1 cellular context compared by ENCODE assay signal in genomic region chr15:58344164-58345070, GRCh38.
TF ChIP-seq lines count a peak whose summit lies in the region.

No MANE protein-coding gene starts in this region.

TF ChIP-seq in K562, 482 proteins besides CTCF, POLR2A, EP300 and RAD21 (continued from another document and continues in another):
- TF ChIP-seq, protein P1, sequence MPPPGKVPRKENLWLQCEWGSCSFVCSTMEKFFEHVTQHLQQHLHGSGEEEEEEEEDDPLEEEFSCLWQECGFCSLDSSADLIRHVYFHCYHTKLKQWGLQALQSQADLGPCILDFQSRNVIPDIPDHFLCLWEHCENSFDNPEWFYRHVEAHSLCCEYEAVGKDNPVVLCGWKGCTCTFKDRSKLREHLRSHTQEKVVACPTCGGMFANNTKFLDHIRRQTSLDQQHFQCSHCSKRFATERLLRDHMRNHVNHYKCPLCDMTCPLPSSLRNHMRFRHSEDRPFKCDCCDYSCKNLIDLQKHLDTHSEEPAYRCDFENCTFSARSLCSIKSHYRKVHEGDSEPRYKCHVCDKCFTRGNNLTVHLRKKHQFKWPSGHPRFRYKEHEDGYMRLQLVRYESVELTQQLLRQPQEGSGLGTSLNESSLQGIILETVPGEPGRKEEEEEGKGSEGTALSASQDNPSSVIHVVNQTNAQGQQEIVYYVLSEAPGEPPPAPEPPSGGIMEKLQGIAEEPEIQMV (tag; conservative IDR thresholded peaks at IDR 0.05; ENCODE audit: low read depth): no peak
- TF ChIP-seq IRF2 (CRISPR knock-in tag; IDR thresholded peaks at IDR 0.05) (no peak), CHCHD3 (CRISPR knock-in tag; IDR thresholded peaks at IDR 0.05) (no peak), GABPB1 (CRISPR knock-in tag; IDR thresholded peaks at IDR 0.05) (no peak), CBX8 (IDR thresholded peaks at IDR 0.05; ENCODE audit: borderline replicate concordance, extremely low read depth, low read depth, low read length, poor library complexity, severe bottlenecking) (no peak), ZNF586 (CRISPR knock-in tag; conservative IDR thresholded peaks at IDR 0.05) (no peak), DPF2 (IDR thresholded peaks at IDR 0.05) (peak; percentile 33; the same call in 1 of the 2 replicates), PHB (CRISPR knock-in tag; IDR thresholded peaks at IDR 0.05) (no peak), TFE3 (CRISPR knock-in tag; IDR thresholded peaks at IDR 0.05) (peak; percentile 90), SP2 (IDR thresholded peaks at IDR 0.05; ENCODE audit: extremely low read depth, low read depth, low read length, poor library complexity, severe bottlenecking) (no peak), CEBPB (tag; IDR thresholded peaks at IDR 0.05) (no peak), ZNF143 (CRISPR knock-in tag; IDR thresholded peaks at IDR 0.05) (no peak), NCOA4 (IDR thresholded peaks at IDR 0.05; ENCODE audit: partially characterized antibody) (no peak), RBM14 (IDR thresholded peaks at IDR 0.05; ENCODE audit: borderline replicate concordance, insufficient read depth, low read depth, low read length) (no peak), HMBOX1 (IDR thresholded peaks at IDR 0.05) (peak; percentile 98), PHTF2 (CRISPR knock-in tag; IDR thresholded peaks at IDR 0.05) (no peak), SPI1 (IDR thresholded peaks at IDR 0.05; ENCODE audit: borderline replicate concordance, low read depth, low read length) (peak; percentile 47; the same call in 1 of the 2 replicates), TBP (optimal IDR thresholded peaks at IDR 0.05; ENCODE audit: low read depth, low read length) (no peak), FOS (IDR thresholded peaks at IDR 0.05; ENCODE audit: extremely low read depth, insufficient read length) (no peak), PTTG1 (tag; IDR thresholded peaks at IDR 0.05; ENCODE audit: low read depth) (no peak), ZNF224 (CRISPR knock-in tag; IDR thresholded peaks at IDR 0.05) (no peak), SMAD4 (CRISPR knock-in tag; conservative IDR thresholded peaks at IDR 0.05) (peak; percentile 47; the same call in 1 of the 2 replicates), CREM (IDR thresholded peaks at IDR 0.05; ENCODE audit: low read depth) (no peak), RBFOX2 (IDR thresholded peaks at IDR 0.05; ENCODE audit: low read depth, low read length) (no peak), NEUROD1 (IDR thresholded peaks at IDR 0.05; ENCODE audit: borderline replicate concordance, low read depth, low read length, partially characterized antibody) (no peak), ARID1B (IDR thresholded peaks at IDR 0.05) (peak; percentile 60), ZNF609 (CRISPR knock-in tag; IDR thresholded peaks at IDR 0.05; ENCODE audit: borderline replicate concordance) (no peak), ZNF124 (CRISPR knock-in tag; IDR thresholded peaks at IDR 0.05) (no peak), MEF2A (IDR thresholded peaks at IDR 0.05; ENCODE audit: control insufficient read depth, low read depth, low read length) (no peak), ZNF354B (CRISPR knock-in tag; IDR thresholded peaks at IDR 0.05) (no peak), BACH1 (tag; IDR thresholded peaks at IDR 0.05) (peak; percentile 46; the same call in 1 of the 2 replicates), RCOR1 (IDR thresholded peaks at IDR 0.05; ENCODE audit: borderline replicate concordance in 1 of 2, low read depth in 2 of 2, low read length in 2 of 2) (no peak), ZFP36 (IDR thresholded peaks at IDR 0.05; ENCODE audit: low read depth, low read length, partially characterized antibody) (no peak), TOE1 (IDR thresholded peaks at IDR 0.05; ENCODE audit: borderline replicate concordance) (peak; percentile 78; the same call in 1 of the 2 replicates), TOE1 (CRISPR knock-in tag; IDR thresholded peaks at IDR 0.05; ENCODE audit: borderline replicate concordance, low read depth) (no peak), ZKSCAN8 (CRISPR knock-in tag; IDR thresholded peaks at IDR 0.05) (peak; percentile 78; the same call in 1 of the 2 replicates), UBTF (IDR thresholded peaks at IDR 0.05; ENCODE audit: borderline replicate concordance in 1 of 2, low read depth in 2 of 2, low read length in 2 of 2) (no peak), BRF2 (IDR thresholded peaks at IDR 0.05; ENCODE audit: borderline replicate concordance, insufficient read depth, insufficient read length) (no peak), PCBP2 (IDR thresholded peaks at IDR 0.05; ENCODE audit: low read depth, low read length, poor library complexity, severe bottlenecking) (no peak), GABPA (tag; conservative IDR thresholded peaks at IDR 0.05; ENCODE audit: low read depth) (no peak), KDM2B (CRISPR knock-in tag; IDR thresholded peaks at IDR 0.05) (no peak), MAFG (tag; conservative IDR thresholded peaks at IDR 0.05) (peak; percentile 45; the same call in 1 of the 2 replicates), ZNF57 (CRISPR knock-in tag; IDR thresholded peaks at IDR 0.05) (no peak), JUND (IDR thresholded peaks at IDR 0.05; ENCODE audit: borderline replicate concordance, low read depth, low read length) (no peak), JUND (tag; IDR thresholded peaks at IDR 0.05; ENCODE audit: borderline replicate concordance, low read depth, low read length) (0 out of 3 replicates have a peak, but pooled peaks have one; percentile 29), CCNT2 (IDR thresholded peaks at IDR 0.05; ENCODE audit: borderline replicate concordance, extremely low read depth, insufficient read length, low read depth, low read length) (no peak), CBFA2T2 (conservative IDR thresholded peaks at IDR 0.05) (0 out of 2 replicates have a peak, but pooled peaks have one; percentile 32)
- TF ChIP-seq, protein P2, sequence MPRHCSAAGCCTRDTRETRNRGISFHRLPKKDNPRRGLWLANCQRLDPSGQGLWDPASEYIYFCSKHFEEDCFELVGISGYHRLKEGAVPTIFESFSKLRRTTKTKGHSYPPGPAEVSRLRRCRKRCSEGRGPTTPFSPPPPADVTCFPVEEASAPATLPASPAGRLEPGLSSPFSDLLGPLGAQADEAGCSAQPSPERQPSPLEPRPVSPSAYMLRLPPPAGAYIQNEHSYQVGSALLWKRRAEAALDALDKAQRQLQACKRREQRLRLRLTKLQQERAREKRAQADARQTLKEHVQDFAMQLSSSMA (CRISPR knock-in tag; IDR thresholded peaks at IDR 0.05): no peak
- TF ChIP-seq, protein P3, sequence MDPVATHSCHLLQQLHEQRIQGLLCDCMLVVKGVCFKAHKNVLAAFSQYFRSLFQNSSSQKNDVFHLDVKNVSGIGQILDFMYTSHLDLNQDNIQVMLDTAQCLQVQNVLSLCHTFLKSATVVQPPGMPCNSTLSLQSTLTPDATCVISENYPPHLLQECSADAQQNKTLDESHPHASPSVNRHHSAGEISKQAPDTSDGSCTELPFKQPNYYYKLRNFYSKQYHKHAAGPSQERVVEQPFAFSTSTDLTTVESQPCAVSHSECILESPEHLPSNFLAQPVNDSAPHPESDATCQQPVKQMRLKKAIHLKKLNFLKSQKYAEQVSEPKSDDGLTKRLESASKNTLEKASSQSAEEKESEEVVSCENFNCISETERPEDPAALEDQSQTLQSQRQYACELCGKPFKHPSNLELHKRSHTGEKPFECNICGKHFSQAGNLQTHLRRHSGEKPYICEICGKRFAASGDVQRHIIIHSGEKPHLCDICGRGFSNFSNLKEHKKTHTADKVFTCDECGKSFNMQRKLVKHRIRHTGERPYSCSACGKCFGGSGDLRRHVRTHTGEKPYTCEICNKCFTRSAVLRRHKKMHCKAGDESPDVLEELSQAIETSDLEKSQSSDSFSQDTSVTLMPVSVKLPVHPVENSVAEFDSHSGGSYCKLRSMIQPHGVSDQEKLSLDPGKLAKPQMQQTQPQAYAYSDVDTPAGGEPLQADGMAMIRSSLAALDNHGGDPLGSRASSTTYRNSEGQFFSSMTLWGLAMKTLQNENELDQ (CRISPR knock-in tag; IDR thresholded peaks at IDR 0.05; ENCODE audit: borderline replicate concordance): no peak
- TF ChIP-seq, protein P4, sequence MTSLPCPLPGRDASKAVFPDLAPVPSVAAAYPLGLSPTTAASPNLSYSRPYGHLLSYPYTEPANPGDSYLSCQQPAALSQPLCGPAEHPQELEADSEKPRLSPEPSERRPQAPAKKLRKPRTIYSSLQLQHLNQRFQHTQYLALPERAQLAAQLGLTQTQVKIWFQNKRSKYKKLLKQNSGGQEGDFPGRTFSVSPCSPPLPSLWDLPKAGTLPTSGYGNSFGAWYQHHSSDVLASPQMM (CRISPR knock-in tag; IDR thresholded peaks at IDR 0.05): no peak
- TF ChIP-seq, protein P5, sequence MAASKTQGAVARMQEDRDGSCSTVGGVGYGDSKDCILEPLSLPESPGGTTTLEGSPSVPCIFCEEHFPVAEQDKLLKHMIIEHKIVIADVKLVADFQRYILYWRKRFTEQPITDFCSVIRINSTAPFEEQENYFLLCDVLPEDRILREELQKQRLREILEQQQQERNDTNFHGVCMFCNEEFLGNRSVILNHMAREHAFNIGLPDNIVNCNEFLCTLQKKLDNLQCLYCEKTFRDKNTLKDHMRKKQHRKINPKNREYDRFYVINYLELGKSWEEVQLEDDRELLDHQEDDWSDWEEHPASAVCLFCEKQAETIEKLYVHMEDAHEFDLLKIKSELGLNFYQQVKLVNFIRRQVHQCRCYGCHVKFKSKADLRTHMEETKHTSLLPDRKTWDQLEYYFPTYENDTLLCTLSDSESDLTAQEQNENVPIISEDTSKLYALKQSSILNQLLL (CRISPR knock-in tag; IDR thresholded peaks at IDR 0.05; ENCODE audit: borderline replicate concordance): no peak
